Comparison of ENCODE assay signal across 28 cellular contexts in the genomic region with DNA sequence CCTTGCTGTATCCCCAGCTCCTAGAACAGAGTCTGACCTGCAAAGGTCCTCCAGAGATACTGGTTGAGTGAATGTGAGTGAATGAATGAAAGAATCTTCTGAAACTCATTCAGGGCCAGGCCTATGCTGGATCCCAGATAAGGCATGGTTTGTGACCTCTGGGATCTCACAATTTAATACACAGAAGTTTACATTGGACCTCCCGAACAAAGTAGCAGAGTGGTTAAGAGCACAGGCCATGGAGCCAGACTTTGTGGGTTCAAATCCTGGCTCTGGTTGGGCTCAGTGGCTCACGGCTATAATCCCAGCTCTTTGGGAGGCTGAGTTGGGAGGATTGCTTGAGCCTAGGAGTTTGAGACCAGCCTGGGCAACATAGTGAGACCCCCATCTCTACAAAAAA.
"Had no signal": no experiment of that assay in that cellular context is flagged by ENCODE, and none has a peak within 500 bp of the region (broad histone marks: within the 10 kb centered on the region; RNA-seq: fewer than 3 reads in every experiment).

No MANE protein-coding gene starts in this region.

- H3K4me1 ChIP-seq: esophagus muscularis mucosa, gastrocnemius medialis had no signal

- H3K27ac ChIP-seq: brain microvascular endothelial cell, coronary artery, dorsolateral prefrontal cortex, esophagus muscularis mucosa, foreskin keratinocyte, gastrocnemius medialis, heart left ventricle, WERI-Rb-1 had no signal

- H3K27me3 ChIP-seq: brain microvascular endothelial cell, dorsolateral prefrontal cortex, esophagus muscularis mucosa, foreskin keratinocyte, gastrocnemius medialis, heart left ventricle had no signal

- DNase-seq: activated B cell treated with CpG ODN at 0.5 μM for 24 hours; activated CD4-positive, alpha-beta memory T cell treated with anti-CD3 and anti-CD28 coated beads for 36 hours; activated CD4-positive, alpha-beta T cell treated with anti-CD3 and anti-CD28 coated beads, Interleukin-2, amount 10 ng/mL, durations not matched to agents 24 days and 14 days; activated CD8-positive, alpha-beta memory T cell treated with anti-CD3 and anti-CD28 coated beads, Interleukin-2, amount 10 ng/mL, durations not matched to agents 7 days and 5 days; activated CD8-positive, alpha-beta memory T cell treated with anti-CD3 and anti-CD28 coated beads, Interleukin-2, amount 50 U/mL, for 4 hours; activated CD8-positive, alpha-beta T cell treated with anti-CD3 and anti-CD28 coated beads, Interleukin-2, amount 10 ng/mL, durations not matched to agents 7 days and 5 days; activated gamma-delta T cell treated with Interleukin-2 at 50 U/mL for 16 hours; activated naive CD4-positive, alpha-beta T cell treated with anti-CD3 and anti-CD28 coated beads, Interleukin-2, amount 50 U/mL, for 16 hours; activated naive CD4-positive, alpha-beta T cell treated with Interleukin-2 at 50 U/mL for 16 hours; activated T-cell treated with anti-CD3 and anti-CD28 coated beads, Interleukin-2, amount 50 U/mL, for 1 hour; activated T-cell treated with anti-CD3 and anti-CD28 coated beads, Interleukin-2, amount 50 U/mL, for 48 hours; amniotic stem cell; anterior cingulate cortex; brain microvascular endothelial cell; dorsolateral prefrontal cortex; effector memory CD8-positive, alpha-beta T cell; erythroblast; foreskin keratinocyte; gastrocnemius medialis; glutamatergic neuron; heart left ventricle; T-helper 1 cell; T-helper 17 cell; T1000; WERI-Rb-1 had no signal

- H3K9me3 ChIP-seq: esophagus muscularis mucosa, gastrocnemius medialis, heart left ventricle had no signal

- H3K4me3 ChIP-seq: coronary artery, dorsolateral prefrontal cortex, esophagus muscularis mucosa, gastrocnemius medialis, heart left ventricle had no signal

- ATAC-seq: activated CD4-positive, CD25-positive, alpha-beta regulatory T cell treated with anti-CD3 and anti-CD28 coated beads, Interleukin-2, amount 50 U/mL, for 24 hours; activated CD8-positive, alpha-beta memory T cell treated with anti-CD3 and anti-CD28 coated beads, Interleukin-2, amount 10 ng/mL, durations not matched to agents 7 days and 5 days; activated CD8-positive, alpha-beta T cell treated with anti-CD3 and anti-CD28 coated beads, Interleukin-2, amount 10 ng/mL, durations not matched to agents 7 days and 5 days; effector memory CD8-positive, alpha-beta T cell; foreskin keratinocyte; gastrocnemius medialis; heart left ventricle; T-helper 17 cell had no signal

- H3K36me3 ChIP-seq: brain microvascular endothelial cell, esophagus muscularis mucosa, gastrocnemius medialis, heart left ventricle, WERI-Rb-1 had no signal
